ENCODE assay signal across 10 cellular contexts in genomic region chr15:76575177-76576078, GRCh38.
DNase-seq lines count a peak whose midpoint lies in the region; ATAC-seq, FAIRE-seq and TF ChIP-seq lines count a peak whose summit lies in the region.
"Had no signal": no experiment of that assay in that cellular context is flagged by ENCODE, and none has a peak within 500 bp of the region (broad histone marks: within the 10 kb centered on the region; RNA-seq: fewer than 3 reads in every experiment).

No MANE protein-coding gene starts in this region.

- H3K4me1 ChIP-seq in A549 (peaks cover 17% of the 10 kb centered on the region; the same call in 2 of the 3 replicates), gastrocnemius medialis (peaks cover 11 to 12% of the 10 kb centered on the region in 2 donors)

- 93% methylated on average over 3 of the region's 3 CpGs for WGBS in A549 (ENCODE audit: missing lambda C conversion rate)

- H3K9me3 ChIP-seq in A549 (peaks cover 2% of the 10 kb centered on the region; the same call in 1 of the 3 replicates), gastrocnemius medialis (no peaks in the 10 kb centered on the region)

- TF ChIP-seq RAD21 in A549 (conservative IDR thresholded peaks at IDR 0.05 in 1 of 2, IDR thresholded peaks at IDR 0.05 in 1 of 2) = no peak

- no peaks in the 10 kb centered on the region for H3K36me3 ChIP-seq in gastrocnemius medialis

- DNase-seq in A549 (ENCODE audit: low read depth in 1 of 2, low spot score in 1 of 2) = no peak
- DNase-seq in KBM-7 = peak; percentile 86
- no peak for DNase-seq in gastrocnemius medialis
- DNase-seq in RWPE1 (ENCODE audit: low spot score) = no peak
- DNase-seq in left cardiac atrium = no peak
- DNase-seq in NCI-H1930 (lab: John Stamatoyannopoulos, UW) = no peak
- DNase-seq: CD8-positive, alpha-beta T cell; NCI-H2227 treated with DMSO at 0.1 percent for 48 hours had no signal

- intact Hi-C loops in gastrocnemius medialis (cut with DNase I; ENCODE audit: low total_unique reads) (no loop called here), left cardiac atrium (cut with DNase I) (no loop called here)

- no peak for TF ChIP-seq EP300 in A549 (IDR thresholded peaks at IDR 0.05)

- FAIRE-seq in A549 (lab: Jason Lieb, UNC) = peak; percentile 68

- CTCF ChIA-PET in A549 (lab: Yijun Ruan, JAX) (interaction anchor here (0.6 to 0.9 kb wide), 2 partner anchors 12 to 16 kb away, joined by 3 read pairs; no protein-coding TSS in a partner anchor), RWPE1 (lab: Yijun Ruan, JAX) (interaction anchor here (0.6 kb wide), 1 partner anchor 67 kb away, joined by 4 read pairs; no protein-coding TSS in a partner anchor)

- no peaks in the 10 kb centered on the region for H3K27me3 ChIP-seq in gastrocnemius medialis

- no peak overlapping the region for H3K4me3 ChIP-seq in A549
- no peak overlapping the region for H3K4me3 ChIP-seq in gastrocnemius medialis

- POLR2A ChIA-PET in A549 (lab: Yijun Ruan, JAX) = no interaction called here
- POLR2A ChIA-PET in RWPE1 (lab: Yijun Ruan, JAX; ENCODE audit: low non-redundant PET) = no interaction called here

- ATAC-seq in A549 = no peak
- peak; percentile 89 for ATAC-seq in GM18867 (IDR thresholded peaks at IDR 0.05; ENCODE audit: unreplicated experiment)
- ATAC-seq in HG02642 (IDR thresholded peaks at IDR 0.05; ENCODE audit: poor library complexity, unreplicated experiment) = peak; percentile 85
- no peak for ATAC-seq in gastrocnemius medialis
- no peak for ATAC-seq in left cardiac atrium
- ATAC-seq: CD8-positive, alpha-beta T cell had no signal

- TF ChIP-seq CTCF in A549 (IDR thresholded peaks at IDR 0.05) (no peak), gastrocnemius medialis (IDR thresholded peaks at IDR 0.05 in 4 of 5, conservative IDR thresholded peaks at IDR 0.05 in 1 of 5) (no peak), RWPE1 (conservative IDR thresholded peaks at IDR 0.05; ENCODE audit: low read depth) (no peak)

- in situ Hi-C loops in KBM-7 (cut with MboI; ENCODE audit: low pct_unique_long_range_greater_than_20kb, low sequenced_read_pairs) = loop anchor here (25.0 kb wide), 1 partner anchor 88 kb away; no protein-coding TSS in a partner anchor
- in situ Hi-C loops in gastrocnemius medialis (cut with MboI; ENCODE audit: low sequenced_read_pairs in 4 of 4) = no loop called here

- H3K27ac ChIP-seq in A549 (no peak overlapping the region), gastrocnemius medialis (no peak overlapping the region), RWPE1 (no peak overlapping the region)

- H3K4me2 ChIP-seq in A549 = no peak overlapping the region

- no peak for TF ChIP-seq POLR2A in A549 (IDR thresholded peaks at IDR 0.05; ENCODE audit: low read length)
- TF ChIP-seq POLR2A in gastrocnemius medialis (IDR thresholded peaks at IDR 0.05) = no peak

TF ChIP-seq in A549, 52 proteins besides CTCF, POLR2A, EP300 and RAD21:
- TF ChIP-seq RFX5 (IDR thresholded peaks at IDR 0.05) = no peak
- no peak for TF ChIP-seq HDAC2 (IDR thresholded peaks at IDR 0.05)
- no peak for TF ChIP-seq NFE2L2 (conservative IDR thresholded peaks at IDR 0.05; ENCODE audit: low read length)
- TF ChIP-seq HOXA7 (CRISPR knock-in tag; IDR thresholded peaks at IDR 0.05) = no peak
- TF ChIP-seq CBX8 (IDR thresholded peaks at IDR 0.05) = no peak
- TF ChIP-seq SREBF2 (IDR thresholded peaks at IDR 0.05) = no peak
- no peak for TF ChIP-seq CHD2 (IDR thresholded peaks at IDR 0.05; ENCODE audit: low read length, partially characterized antibody)
- TF ChIP-seq TFCP2L1 (CRISPR knock-in tag; IDR thresholded peaks at IDR 0.05) = no peak
- no peak for TF ChIP-seq CBX2 (IDR thresholded peaks at IDR 0.05; ENCODE audit: borderline replicate concordance, low read depth)
- no peak for TF ChIP-seq MAFK (IDR thresholded peaks at IDR 0.05; ENCODE audit: partially characterized antibody)
- TF ChIP-seq NPAS2 (CRISPR knock-in tag; IDR thresholded peaks at IDR 0.05; ENCODE audit: borderline replicate concordance) = no peak
- TF ChIP-seq POLR2AphosphoS2 (conservative IDR thresholded peaks at IDR 0.05; ENCODE audit: low read length) = no peak
- no peak for TF ChIP-seq ZFP36 (IDR thresholded peaks at IDR 0.05; ENCODE audit: borderline replicate concordance, partially characterized antibody)
- no peak for TF ChIP-seq JUN (IDR thresholded peaks at IDR 0.05)
- TF ChIP-seq PHF8 (IDR thresholded peaks at IDR 0.05; ENCODE audit: borderline replicate concordance, low read depth) = no peak

Comparison
In these comparisons a context has a peak if more than half of its experiments do, and no peak if none do; other contexts are left out.
1. ATAC-seq: peak in GM18867 (single experiment) and HG02642 (single experiment); none in A549 (0 of 2), gastrocnemius medialis (0 of 2) and left cardiac atrium (0 of 2).